ENCODE assay signal across 1 cellular context in the genomic region with DNA sequence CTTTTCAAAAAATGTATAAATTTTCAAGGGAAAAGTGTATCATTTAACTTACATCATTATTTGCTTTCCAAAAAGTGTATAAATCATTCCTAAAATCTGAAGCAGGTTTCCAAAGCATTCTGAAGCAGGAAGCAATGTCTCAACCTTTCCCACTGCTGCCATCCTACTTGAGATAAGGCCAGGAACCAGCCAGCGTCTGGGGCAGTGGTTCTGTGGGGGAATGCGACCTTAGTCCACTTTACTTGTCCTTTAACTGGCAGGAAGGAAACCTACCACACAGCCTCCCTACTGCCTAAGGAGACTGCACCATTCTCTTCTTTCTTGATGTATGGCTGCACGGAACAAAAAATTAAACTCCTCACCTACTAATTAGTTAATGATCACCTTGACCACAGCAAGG.
TF ChIP-seq lines count a peak whose summit lies in the region.

No MANE protein-coding gene starts in this region.

TF ChIP-seq in HepG2, 621 proteins besides CTCF, POLR2A, EP300 and RAD21:
- TF ChIP-seq, protein P1, sequence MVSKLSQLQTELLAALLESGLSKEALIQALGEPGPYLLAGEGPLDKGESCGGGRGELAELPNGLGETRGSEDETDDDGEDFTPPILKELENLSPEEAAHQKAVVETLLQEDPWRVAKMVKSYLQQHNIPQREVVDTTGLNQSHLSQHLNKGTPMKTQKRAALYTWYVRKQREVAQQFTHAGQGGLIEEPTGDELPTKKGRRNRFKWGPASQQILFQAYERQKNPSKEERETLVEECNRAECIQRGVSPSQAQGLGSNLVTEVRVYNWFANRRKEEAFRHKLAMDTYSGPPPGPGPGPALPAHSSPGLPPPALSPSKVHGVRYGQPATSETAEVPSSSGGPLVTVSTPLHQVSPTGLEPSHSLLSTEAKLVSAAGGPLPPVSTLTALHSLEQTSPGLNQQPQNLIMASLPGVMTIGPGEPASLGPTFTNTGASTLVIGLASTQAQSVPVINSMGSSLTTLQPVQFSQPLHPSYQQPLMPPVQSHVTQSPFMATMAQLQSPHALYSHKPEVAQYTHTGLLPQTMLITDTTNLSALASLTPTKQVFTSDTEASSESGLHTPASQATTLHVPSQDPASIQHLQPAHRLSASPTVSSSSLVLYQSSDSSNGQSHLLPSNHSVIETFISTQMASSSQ (IDR thresholded peaks at IDR 0.05; ENCODE audit: low read depth): no peak
- TF ChIP-seq, protein P1 (CRISPR knock-in tag; IDR thresholded peaks at IDR 0.05; ENCODE audit: borderline replicate concordance): no peak
- TF ChIP-seq ZNF775 (CRISPR knock-in tag; IDR thresholded peaks at IDR 0.05; ENCODE audit: borderline replicate concordance) (no peak), NFE2L2 (IDR thresholded peaks at IDR 0.05; ENCODE audit: low read length) (no peak), ZNF230 (CRISPR knock-in tag; IDR thresholded peaks at IDR 0.05) (no peak), CENPT (CRISPR knock-in tag; IDR thresholded peaks at IDR 0.05; ENCODE audit: low read depth) (no peak), HMG20B (CRISPR knock-in tag; conservative IDR thresholded peaks at IDR 0.05) (no peak), ZBTB21 (CRISPR knock-in tag; IDR thresholded peaks at IDR 0.05) (no peak), ZNF660 (CRISPR knock-in tag; IDR thresholded peaks at IDR 0.05; ENCODE audit: borderline replicate concordance, low read depth) (no peak), ZFP82 (CRISPR knock-in tag; IDR thresholded peaks at IDR 0.05; ENCODE audit: borderline replicate concordance) (no peak), ZBTB20 (CRISPR knock-in tag; IDR thresholded peaks at IDR 0.05; ENCODE audit: borderline replicate concordance, low read depth) (no peak), ZNF720 (CRISPR knock-in tag; IDR thresholded peaks at IDR 0.05) (no peak), ZZZ3 (CRISPR knock-in tag; IDR thresholded peaks at IDR 0.05; ENCODE audit: borderline replicate concordance) (no peak), XRCC5 (optimal IDR thresholded peaks at IDR 0.05; ENCODE audit: low read length) (no peak), ARID2 (CRISPR knock-in tag; IDR thresholded peaks at IDR 0.05; ENCODE audit: borderline replicate concordance) (no peak), NR3C1 (CRISPR knock-in tag; IDR thresholded peaks at IDR 0.05) (no peak), MIER2 (CRISPR knock-in tag; IDR thresholded peaks at IDR 0.05) (no peak)
- TF ChIP-seq, protein P2, sequence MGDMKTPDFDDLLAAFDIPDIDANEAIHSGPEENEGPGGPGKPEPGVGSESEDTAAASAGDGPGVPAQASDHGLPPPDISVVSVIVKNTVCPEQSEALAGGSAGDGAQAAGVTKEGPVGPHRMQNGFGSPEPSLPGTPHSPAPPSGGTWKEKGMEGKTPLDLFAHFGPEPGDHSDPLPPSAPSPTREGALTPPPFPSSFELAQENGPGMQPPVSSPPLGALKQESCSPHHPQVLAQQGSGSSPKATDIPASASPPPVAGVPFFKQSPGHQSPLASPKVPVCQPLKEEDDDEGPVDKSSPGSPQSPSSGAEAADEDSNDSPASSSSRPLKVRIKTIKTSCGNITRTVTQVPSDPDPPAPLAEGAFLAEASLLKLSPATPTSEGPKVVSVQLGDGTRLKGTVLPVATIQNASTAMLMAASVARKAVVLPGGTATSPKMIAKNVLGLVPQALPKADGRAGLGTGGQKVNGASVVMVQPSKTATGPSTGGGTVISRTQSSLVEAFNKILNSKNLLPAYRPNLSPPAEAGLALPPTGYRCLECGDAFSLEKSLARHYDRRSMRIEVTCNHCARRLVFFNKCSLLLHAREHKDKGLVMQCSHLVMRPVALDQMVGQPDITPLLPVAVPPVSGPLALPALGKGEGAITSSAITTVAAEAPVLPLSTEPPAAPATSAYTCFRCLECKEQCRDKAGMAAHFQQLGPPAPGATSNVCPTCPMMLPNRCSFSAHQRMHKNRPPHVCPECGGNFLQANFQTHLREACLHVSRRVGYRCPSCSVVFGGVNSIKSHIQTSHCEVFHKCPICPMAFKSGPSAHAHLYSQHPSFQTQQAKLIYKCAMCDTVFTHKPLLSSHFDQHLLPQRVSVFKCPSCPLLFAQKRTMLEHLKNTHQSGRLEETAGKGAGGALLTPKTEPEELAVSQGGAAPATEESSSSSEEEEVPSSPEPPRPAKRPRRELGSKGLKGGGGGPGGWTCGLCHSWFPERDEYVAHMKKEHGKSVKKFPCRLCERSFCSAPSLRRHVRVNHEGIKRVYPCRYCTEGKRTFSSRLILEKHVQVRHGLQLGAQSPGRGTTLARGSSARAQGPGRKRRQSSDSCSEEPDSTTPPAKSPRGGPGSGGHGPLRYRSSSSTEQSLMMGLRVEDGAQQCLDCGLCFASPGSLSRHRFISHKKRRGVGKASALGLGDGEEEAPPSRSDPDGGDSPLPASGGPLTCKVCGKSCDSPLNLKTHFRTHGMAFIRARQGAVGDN (CRISPR knock-in tag; IDR thresholded peaks at IDR 0.05): no peak
- TF ChIP-seq, protein P3, sequence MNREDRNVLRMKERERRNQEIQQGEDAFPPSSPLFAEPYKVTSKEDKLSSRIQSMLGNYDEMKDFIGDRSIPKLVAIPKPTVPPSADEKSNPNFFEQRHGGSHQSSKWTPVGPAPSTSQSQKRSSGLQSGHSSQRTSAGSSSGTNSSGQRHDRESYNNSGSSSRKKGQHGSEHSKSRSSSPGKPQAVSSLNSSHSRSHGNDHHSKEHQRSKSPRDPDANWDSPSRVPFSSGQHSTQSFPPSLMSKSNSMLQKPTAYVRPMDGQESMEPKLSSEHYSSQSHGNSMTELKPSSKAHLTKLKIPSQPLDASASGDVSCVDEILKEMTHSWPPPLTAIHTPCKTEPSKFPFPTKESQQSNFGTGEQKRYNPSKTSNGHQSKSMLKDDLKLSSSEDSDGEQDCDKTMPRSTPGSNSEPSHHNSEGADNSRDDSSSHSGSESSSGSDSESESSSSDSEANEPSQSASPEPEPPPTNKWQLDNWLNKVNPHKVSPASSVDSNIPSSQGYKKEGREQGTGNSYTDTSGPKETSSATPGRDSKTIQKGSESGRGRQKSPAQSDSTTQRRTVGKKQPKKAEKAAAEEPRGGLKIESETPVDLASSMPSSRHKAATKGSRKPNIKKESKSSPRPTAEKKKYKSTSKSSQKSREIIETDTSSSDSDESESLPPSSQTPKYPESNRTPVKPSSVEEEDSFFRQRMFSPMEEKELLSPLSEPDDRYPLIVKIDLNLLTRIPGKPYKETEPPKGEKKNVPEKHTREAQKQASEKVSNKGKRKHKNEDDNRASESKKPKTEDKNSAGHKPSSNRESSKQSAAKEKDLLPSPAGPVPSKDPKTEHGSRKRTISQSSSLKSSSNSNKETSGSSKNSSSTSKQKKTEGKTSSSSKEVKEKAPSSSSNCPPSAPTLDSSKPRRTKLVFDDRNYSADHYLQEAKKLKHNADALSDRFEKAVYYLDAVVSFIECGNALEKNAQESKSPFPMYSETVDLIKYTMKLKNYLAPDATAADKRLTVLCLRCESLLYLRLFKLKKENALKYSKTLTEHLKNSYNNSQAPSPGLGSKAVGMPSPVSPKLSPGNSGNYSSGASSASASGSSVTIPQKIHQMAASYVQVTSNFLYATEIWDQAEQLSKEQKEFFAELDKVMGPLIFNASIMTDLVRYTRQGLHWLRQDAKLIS (CRISPR knock-in tag; IDR thresholded peaks at IDR 0.05): no peak
- TF ChIP-seq, protein P4, sequence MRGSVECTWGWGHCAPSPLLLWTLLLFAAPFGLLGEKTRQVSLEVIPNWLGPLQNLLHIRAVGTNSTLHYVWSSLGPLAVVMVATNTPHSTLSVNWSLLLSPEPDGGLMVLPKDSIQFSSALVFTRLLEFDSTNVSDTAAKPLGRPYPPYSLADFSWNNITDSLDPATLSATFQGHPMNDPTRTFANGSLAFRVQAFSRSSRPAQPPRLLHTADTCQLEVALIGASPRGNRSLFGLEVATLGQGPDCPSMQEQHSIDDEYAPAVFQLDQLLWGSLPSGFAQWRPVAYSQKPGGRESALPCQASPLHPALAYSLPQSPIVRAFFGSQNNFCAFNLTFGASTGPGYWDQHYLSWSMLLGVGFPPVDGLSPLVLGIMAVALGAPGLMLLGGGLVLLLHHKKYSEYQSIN (CRISPR knock-in tag; IDR thresholded peaks at IDR 0.05; ENCODE audit: borderline replicate concordance): no peak
- TF ChIP-seq, protein P5, sequence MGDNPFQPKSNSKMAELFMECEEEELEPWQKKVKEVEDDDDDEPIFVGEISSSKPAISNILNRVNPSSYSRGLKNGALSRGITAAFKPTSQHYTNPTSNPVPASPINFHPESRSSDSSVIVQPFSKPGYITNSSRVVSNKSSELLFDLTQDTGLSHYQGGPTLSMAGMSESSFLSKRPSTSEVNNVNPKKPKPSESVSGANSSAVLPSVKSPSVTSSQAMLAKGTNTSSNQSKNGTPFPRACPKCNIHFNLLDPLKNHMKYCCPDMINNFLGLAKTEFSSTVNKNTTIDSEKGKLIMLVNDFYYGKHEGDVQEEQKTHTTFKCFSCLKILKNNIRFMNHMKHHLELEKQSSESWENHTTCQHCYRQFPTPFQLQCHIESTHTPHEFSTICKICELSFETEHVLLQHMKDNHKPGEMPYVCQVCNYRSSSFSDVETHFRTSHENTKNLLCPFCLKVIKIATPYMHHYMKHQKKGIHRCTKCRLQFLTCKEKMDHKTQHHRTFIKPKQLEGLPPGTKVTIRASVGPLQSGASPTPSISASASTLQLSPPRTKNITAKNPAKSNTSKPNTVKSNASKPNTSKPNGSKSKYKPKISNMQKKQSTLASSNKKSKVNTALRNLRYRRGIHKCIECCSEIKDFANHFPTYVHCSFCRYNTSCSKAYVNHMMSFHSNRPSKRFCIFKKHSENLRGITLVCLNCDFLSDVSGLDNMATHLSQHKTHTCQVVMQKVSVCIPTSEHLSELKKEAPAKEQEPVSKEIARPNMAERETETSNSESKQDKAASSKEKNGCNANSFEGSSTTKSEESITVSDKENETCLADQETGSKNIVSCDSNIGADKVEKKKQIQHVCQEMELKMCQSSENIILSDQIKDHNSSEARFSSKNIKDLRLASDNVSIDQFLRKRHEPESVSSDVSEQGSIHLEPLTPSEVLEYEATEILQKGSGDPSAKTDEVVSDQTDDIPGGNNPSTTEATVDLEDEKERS (CRISPR knock-in tag; IDR thresholded peaks at IDR 0.05): no peak
TF ChIP-seq in HepG2: peak in this region for 0.
